1 cellular context compared by ENCODE assay signal in genomic region chr19:38736036-38736412, GRCh38.
TF ChIP-seq lines count a peak whose summit lies in the region.

No MANE protein-coding gene starts in this region.

TF ChIP-seq in H1, 55 proteins besides CTCF, POLR2A, EP300 and RAD21:
- TF ChIP-seq ATF3 (IDR thresholded peaks at IDR 0.05; ENCODE audit: insufficient read depth, low read depth, low read length) (no peak), BRCA1 (IDR thresholded peaks at IDR 0.05; ENCODE audit: low read depth, low read length) (no peak), SIRT6 (IDR thresholded peaks at IDR 0.05; ENCODE audit: low read length) (no peak), HDAC6 (IDR thresholded peaks at IDR 0.05; ENCODE audit: low read depth, low read length) (no peak), TAF1 (IDR thresholded peaks at IDR 0.05; ENCODE audit: low read depth, low read length) (0 out of 2 replicates have a peak, but pooled peaks have one; percentile 24), TEAD4 (IDR thresholded peaks at IDR 0.05; ENCODE audit: low read depth, low read length) (no peak), MAX (IDR thresholded peaks at IDR 0.05) (peak; percentile 38; the same call in 1 of the 2 replicates), SP4 (IDR thresholded peaks at IDR 0.05; ENCODE audit: low read length) (no peak), EZH2 (IDR thresholded peaks at IDR 0.05; ENCODE audit: low read depth, low read length, severe bottlenecking) (no peak), SRF (IDR thresholded peaks at IDR 0.05; ENCODE audit: low read depth, low read length) (no peak), NANOG (IDR thresholded peaks at IDR 0.05; ENCODE audit: insufficient read depth, low read depth, low read length, poor library complexity, severe bottlenecking) (no peak), RBBP5 (IDR thresholded peaks at IDR 0.05; ENCODE audit: borderline replicate concordance, low read depth, low read length) (no peak), KDM4A (IDR thresholded peaks at IDR 0.05; ENCODE audit: low read depth, low read length, severe bottlenecking) (peak; percentile 25)
